In the genomic region with DNA sequence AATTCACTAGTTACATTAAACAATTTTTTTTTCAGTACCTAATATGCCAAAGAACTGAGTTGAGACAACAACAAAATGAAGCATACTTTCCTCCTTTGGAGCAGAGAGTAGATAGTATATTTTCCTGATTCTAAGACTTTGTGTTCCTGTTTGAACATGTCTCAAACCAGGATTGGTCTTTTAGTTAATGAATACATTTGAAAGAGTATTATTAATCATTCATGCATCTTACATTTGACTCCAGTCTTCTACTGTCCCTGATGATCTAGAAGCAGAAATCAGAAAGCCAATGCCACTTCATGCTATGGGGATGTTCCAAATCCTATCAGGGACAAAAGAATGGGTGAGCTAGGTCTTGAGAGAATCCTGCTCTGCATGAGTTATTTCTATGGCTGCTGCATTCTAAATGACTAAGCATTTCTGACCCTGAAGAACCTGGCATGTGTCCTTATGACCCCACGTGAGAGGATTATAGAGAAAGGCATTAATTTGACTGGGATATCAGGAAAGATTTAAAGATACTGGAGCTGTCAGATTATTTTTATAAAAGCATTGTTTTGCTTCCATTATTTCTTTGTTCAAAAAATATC, we compare ENCODE assay signal across 1 cellular context.
TF ChIP-seq lines count a peak whose summit lies in the region.

No MANE protein-coding gene starts in this region.

TF ChIP-seq in K562, 482 proteins besides CTCF, POLR2A, EP300 and RAD21 (continued from another document and continues in another):
- TF ChIP-seq PHB2 (IDR thresholded peaks at IDR 0.05; ENCODE audit: low read depth) (no peak), CREBBP (IDR thresholded peaks at IDR 0.05; ENCODE audit: low read depth, low read length) (no peak), CHCHD3 (CRISPR knock-in tag; IDR thresholded peaks at IDR 0.05) (no peak), ZC3H8 (IDR thresholded peaks at IDR 0.05) (no peak), SAP30 (IDR thresholded peaks at IDR 0.05; ENCODE audit: borderline replicate concordance, insufficient read depth, low read depth, low read length, poor library complexity, severe bottlenecking) (no peak), ZNF76 (CRISPR knock-in tag; IDR thresholded peaks at IDR 0.05; ENCODE audit: borderline replicate concordance) (no peak), EGR1 (conservative IDR thresholded peaks at IDR 0.05) (no peak), ZNF407 (IDR thresholded peaks at IDR 0.05; ENCODE audit: low read depth) (no peak), ZNF232 (CRISPR knock-in tag; IDR thresholded peaks at IDR 0.05) (no peak), RREB1 (CRISPR knock-in tag; IDR thresholded peaks at IDR 0.05) (no peak), KDM1A (IDR thresholded peaks at IDR 0.05) (peak; percentile 57 to 60; a peak in 3 of 4 replicates), KHSRP (IDR thresholded peaks at IDR 0.05) (no peak), ZNF174 (CRISPR knock-in tag; IDR thresholded peaks at IDR 0.05) (no peak), OTX1 (CRISPR knock-in tag; IDR thresholded peaks at IDR 0.05) (no peak), RBM39 (optimal IDR thresholded peaks at IDR 0.05; ENCODE audit: low read depth, low read length) (no peak), MED1 (CRISPR knock-in tag; IDR thresholded peaks at IDR 0.05; ENCODE audit: borderline replicate concordance) (no peak), DIDO1 (tag; IDR thresholded peaks at IDR 0.05; ENCODE audit: low read depth) (no peak), RBM25 (IDR thresholded peaks at IDR 0.05; ENCODE audit: low read depth, low read length, severe bottlenecking) (no peak), ZBTB1 (CRISPR knock-in tag; IDR thresholded peaks at IDR 0.05; ENCODE audit: borderline replicate concordance, low read depth) (no peak), HINFP (tag; conservative IDR thresholded peaks at IDR 0.05; ENCODE audit: low read depth) (no peak), HDGF (IDR thresholded peaks at IDR 0.05) (no peak), KDM4B (IDR thresholded peaks at IDR 0.05; ENCODE audit: borderline replicate concordance in 2 of 2, low read depth in 1 of 2) (no peak), ZNF507 (tag; conservative IDR thresholded peaks at IDR 0.05) (no peak), CBFB (CRISPR knock-in tag; IDR thresholded peaks at IDR 0.05) (no peak), E2F6 (IDR thresholded peaks at IDR 0.05; ENCODE audit: borderline replicate concordance in 1 of 2, extremely low read depth in 1 of 2, insufficient read depth in 1 of 2, insufficient read length in 1 of 2, low read depth in 1 of 2, low read length in 1 of 2, poor library complexity in 1 of 2, severe bottlenecking in 1 of 2) (no peak)
- TF ChIP-seq, protein P1, sequence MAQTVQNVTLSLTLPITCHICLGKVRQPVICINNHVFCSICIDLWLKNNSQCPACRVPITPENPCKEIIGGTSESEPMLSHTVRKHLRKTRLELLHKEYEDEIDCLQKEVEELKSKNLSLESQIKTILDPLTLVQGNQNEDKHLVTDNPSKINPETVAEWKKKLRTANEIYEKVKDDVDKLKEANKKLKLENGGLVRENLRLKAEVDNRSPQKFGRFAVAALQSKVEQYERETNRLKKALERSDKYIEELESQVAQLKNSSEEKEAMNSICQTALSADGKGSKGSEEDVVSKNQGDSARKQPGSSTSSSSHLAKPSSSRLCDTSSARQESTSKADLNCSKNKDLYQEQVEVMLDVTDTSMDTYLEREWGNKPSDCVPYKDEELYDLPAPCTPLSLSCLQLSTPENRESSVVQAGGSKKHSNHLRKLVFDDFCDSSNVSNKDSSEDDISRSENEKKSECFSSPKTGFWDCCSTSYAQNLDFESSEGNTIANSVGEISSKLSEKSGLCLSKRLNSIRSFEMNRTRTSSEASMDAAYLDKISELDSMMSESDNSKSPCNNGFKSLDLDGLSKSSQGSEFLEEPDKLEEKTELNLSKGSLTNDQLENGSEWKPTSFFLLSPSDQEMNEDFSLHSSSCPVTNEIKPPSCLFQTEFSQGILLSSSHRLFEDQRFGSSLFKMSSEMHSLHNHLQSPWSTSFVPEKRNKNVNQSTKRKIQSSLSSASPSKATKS (CRISPR knock-in tag; IDR thresholded peaks at IDR 0.05): no peak
- TF ChIP-seq, protein P2, sequence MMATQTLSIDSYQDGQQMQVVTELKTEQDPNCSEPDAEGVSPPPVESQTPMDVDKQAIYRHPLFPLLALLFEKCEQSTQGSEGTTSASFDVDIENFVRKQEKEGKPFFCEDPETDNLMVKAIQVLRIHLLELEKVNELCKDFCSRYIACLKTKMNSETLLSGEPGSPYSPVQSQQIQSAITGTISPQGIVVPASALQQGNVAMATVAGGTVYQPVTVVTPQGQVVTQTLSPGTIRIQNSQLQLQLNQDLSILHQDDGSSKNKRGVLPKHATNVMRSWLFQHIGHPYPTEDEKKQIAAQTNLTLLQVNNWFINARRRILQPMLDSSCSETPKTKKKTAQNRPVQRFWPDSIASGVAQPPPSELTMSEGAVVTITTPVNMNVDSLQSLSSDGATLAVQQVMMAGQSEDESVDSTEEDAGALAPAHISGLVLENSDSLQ (IDR thresholded peaks at IDR 0.05): peak; percentile 21; the same call in 1 of the 2 replicates
- TF ChIP-seq, protein P3, sequence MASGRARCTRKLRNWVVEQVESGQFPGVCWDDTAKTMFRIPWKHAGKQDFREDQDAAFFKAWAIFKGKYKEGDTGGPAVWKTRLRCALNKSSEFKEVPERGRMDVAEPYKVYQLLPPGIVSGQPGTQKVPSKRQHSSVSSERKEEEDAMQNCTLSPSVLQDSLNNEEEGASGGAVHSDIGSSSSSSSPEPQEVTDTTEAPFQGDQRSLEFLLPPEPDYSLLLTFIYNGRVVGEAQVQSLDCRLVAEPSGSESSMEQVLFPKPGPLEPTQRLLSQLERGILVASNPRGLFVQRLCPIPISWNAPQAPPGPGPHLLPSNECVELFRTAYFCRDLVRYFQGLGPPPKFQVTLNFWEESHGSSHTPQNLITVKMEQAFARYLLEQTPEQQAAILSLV (tag; IDR thresholded peaks at IDR 0.05): no peak
- TF ChIP-seq, protein P4, sequence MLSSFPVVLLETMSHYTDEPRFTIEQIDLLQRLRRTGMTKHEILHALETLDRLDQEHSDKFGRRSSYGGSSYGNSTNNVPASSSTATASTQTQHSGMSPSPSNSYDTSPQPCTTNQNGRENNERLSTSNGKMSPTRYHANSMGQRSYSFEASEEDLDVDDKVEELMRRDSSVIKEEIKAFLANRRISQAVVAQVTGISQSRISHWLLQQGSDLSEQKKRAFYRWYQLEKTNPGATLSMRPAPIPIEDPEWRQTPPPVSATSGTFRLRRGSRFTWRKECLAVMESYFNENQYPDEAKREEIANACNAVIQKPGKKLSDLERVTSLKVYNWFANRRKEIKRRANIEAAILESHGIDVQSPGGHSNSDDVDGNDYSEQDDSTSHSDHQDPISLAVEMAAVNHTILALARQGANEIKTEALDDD (IDR thresholded peaks at IDR 0.05): peak; percentile 52; the same call in 1 of the 2 replicates
